15 cellular contexts compared by ENCODE assay signal in genomic region chr9:124411514-124412227, GRCh38. TPM values are rescaled to one million over a fixed set of nuclear protein-coding genes. Genes with fewer than 3 reads are reported as not detected.
DNase-seq lines count a peak whose midpoint lies in the region; ATAC-seq and TF ChIP-seq lines count a peak whose summit lies in the region.
"Had no signal": no experiment of that assay in that cellular context is flagged by ENCODE, and none has a peak within 500 bp of the region (broad histone marks: within the 10 kb centered on the region; RNA-seq: fewer than 3 reads in every experiment).

No MANE protein-coding gene starts in this region.

- DNase-seq in A673 (ENCODE audit: low spot score) (no peak), HCEC 1CT (peak; percentile 89), foreskin keratinocyte (peak; percentile 42 to 75), NCI-H1436 treated with DMSO at 0.1 percent for 48 hours (lab: John Stamatoyannopoulos, UW) (no peak), spleen (no peak)
- no peak for DNase-seq in CD4-positive, alpha-beta memory T cell
- DNase-seq: NCI-H2171 treated with DMSO at 0.1 percent for 48 hours, Peyer's patch had no signal

- peaks cover 20% of the 10 kb centered on the region for H3K4me1 ChIP-seq in A673 (ENCODE audit: insufficient read depth, low read length, poor library complexity, severe bottlenecking)
- H3K4me1 ChIP-seq in foreskin keratinocyte = peaks cover 21% of the 10 kb centered on the region
- H3K4me1 ChIP-seq in CD4-positive, alpha-beta memory T cell (ENCODE audit: insufficient read depth, low read length) = peaks cover 23% of the 10 kb centered on the region
- peaks cover 14 to 86% (median 40%) of the 10 kb centered on the region in 6 donors for H3K4me1 ChIP-seq in spleen

- H3K4me3 Mint-ChIP-seq in CD4-positive, alpha-beta memory T cell = no peak overlapping the region

- ATAC-seq in foreskin keratinocyte (peak; percentile 61), GM19023 (IDR thresholded peaks at IDR 0.05; ENCODE audit: unreplicated experiment) (no peak)
- ATAC-seq: sciatic nerve had no signal

- TF ChIP-seq POLR2A in spleen (IDR thresholded peaks at IDR 0.05) = no peak

- H3K9me3 ChIP-seq in A673 (ENCODE audit: low read depth, low read length, poor library complexity, severe bottlenecking) (peaks cover 3% of the 10 kb centered on the region), spleen (peaks cover 0 to 5% (median 0%) of the 10 kb centered on the region in 8 donors)
- peaks cover 0 to 4% of the 10 kb centered on the region in 2 donors for H3K9me3 ChIP-seq in CD4-positive, alpha-beta memory T cell (ENCODE audit: control insufficient read depth in 1 of 2, low read length in 2 of 2)
- H3K9me3 ChIP-seq: BLaER1, Peyer's patch had no signal

- TF ChIP-seq CTCF in A673 (conservative IDR thresholded peaks at IDR 0.05; ENCODE audit: low read depth, low read length) (no peak), WI38 (IDR thresholded peaks at IDR 0.05; ENCODE audit: low read depth, low read length) (no peak), foreskin keratinocyte (conservative IDR thresholded peaks at IDR 0.05) (no peak), spleen (IDR thresholded peaks at IDR 0.05 in 8 of 11, conservative IDR thresholded peaks at IDR 0.05 in 3 of 11) (no peak)

- WGBS in spleen, 5 donors = 73 to 89% (median 80%) methylated on average over 5 of the region's 5 CpGs

- H3K36me3 ChIP-seq in A673 (ENCODE audit: insufficient read depth, low read length, poor library complexity, severe bottlenecking) (peaks cover 76% of the 10 kb centered on the region), spleen (peaks cover 0 to 79% (median 71%) of the 10 kb centered on the region in 6 donors)
- H3K36me3 ChIP-seq in CD4-positive, alpha-beta memory T cell (ENCODE audit: insufficient read depth, low read length) = peaks cover 45% of the 10 kb centered on the region

- CTCF ChIA-PET in A673 (lab: Charles Lee) = no interaction called here
- CTCF ChIA-PET in CD4-positive, alpha-beta memory T cell (lab: Charles Lee; ENCODE audit: partially characterized antibody) = no interaction called here

- POLR2A ChIA-PET in A673 (lab: Charles Lee; ENCODE audit: low non-redundant PET) = no interaction called here
- POLR2A ChIA-PET in CD4-positive, alpha-beta memory T cell (lab: Charles Lee; ENCODE audit: partially characterized antibody) = interaction anchor here (1.3 kb wide), 1 partner anchor 17 kb away, joined by 3 read pairs; no protein-coding TSS in a partner anchor

- BruUV-seq in A673 (replicated peaks; lab: Mats Ljungman, UMichigan) = no TSS peak

- H3K36me3 Mint-ChIP-seq in CD4-positive, alpha-beta memory T cell = peaks cover 42 to 77% of the 10 kb centered on the region in 2 donors

- H3K27ac ChIP-seq in A673 (ENCODE audit: low read depth, low read length, poor library complexity, severe bottlenecking) (peak overlapping the region; percentile 18), foreskin keratinocyte (peak overlapping the region; percentile 97), spleen (no peak overlapping the region)
- H3K27ac ChIP-seq in CD4-positive, alpha-beta memory T cell (ENCODE audit: low read depth, low read length) = no peak overlapping the region
- H3K27ac ChIP-seq: BLaER1, KMS-11, Peyer's patch had no signal

- peak overlapping the region in 1 of 7 donors; percentile 78 for H3K27ac Mint-ChIP-seq in CD4-positive, alpha-beta memory T cell
- H3K27ac Mint-ChIP-seq: type B pancreatic cell had no signal

- H3K4me3 ChIP-seq in A673 (ENCODE audit: low read depth, low read length, poor library complexity, severe bottlenecking) (no peak overlapping the region), WI38 (ENCODE audit: low read depth, low read length) (peak overlapping the region; percentile 34), spleen (no peak overlapping the region)
- H3K4me3 ChIP-seq in CD4-positive, alpha-beta memory T cell (ENCODE audit: low read length in 2 of 2) = no peak overlapping the region
- H3K4me3 ChIP-seq: BLaER1, Peyer's patch had no signal

- peaks cover 0 to 3% of the 10 kb centered on the region in 2 donors for H3K27me3 Mint-ChIP-seq in CD4-positive, alpha-beta memory T cell

- intact Hi-C loops in A673 (cut with micrococcal nuclease; ENCODE audit: unreplicated experiment) (loop anchor here (10.0 kb wide), 2 partner anchors 353 to 443 kb away; partner anchors contain the start of gene WDR38), spleen (cut with DNase I; ENCODE audit: low total_unique reads) (no loop called here)
- intact Hi-C loops in CD4-positive, alpha-beta memory T cell (cut with micrococcal nuclease) = loop anchor here (10.0 kb wide), 1 partner anchor 157 kb away; the partner anchor contains the start of gene NEK6

- H3K27me3 ChIP-seq in A673 (replicated peaks; ENCODE audit: insufficient read depth, low read depth, low read length, poor library complexity) = no peaks in the 10 kb centered on the region
- H3K27me3 ChIP-seq in foreskin keratinocyte = no peaks in the 10 kb centered on the region
- no peaks in the 10 kb centered on the region for H3K27me3 ChIP-seq in CD4-positive, alpha-beta memory T cell (ENCODE audit: insufficient read depth, low read length)
- no peaks in the 10 kb centered on the region for H3K27me3 ChIP-seq in spleen (replicated peaks in 1 of 7)
- H3K27me3 ChIP-seq: BLaER1, Peyer's patch had no signal

- H3K4me1 Mint-ChIP-seq in CD4-positive, alpha-beta memory T cell = peaks cover 23 to 49% (median 28%) of the 10 kb centered on the region in 4 donors

- peaks cover 0 to 2% (median 0%) of the 10 kb centered on the region in 8 donors for H3K9me3 Mint-ChIP-seq in CD4-positive, alpha-beta memory T cell

RNA-seq across cellular contexts. Expression of gene PSMB7, which starts 3.6 kb away (rescaled TPM):
- total RNA-seq in A673 (2021) = 355 and 380 TPM in 2 replicates
- 249 and 276 TPM in 2 replicates for total RNA-seq in foreskin keratinocyte
- polyA plus RNA-seq in foreskin keratinocyte = 362 and 369 TPM in 2 replicates
- total RNA-seq in CD4-positive, alpha-beta memory T cell = 10 to 100 TPM; 56.9 to 58.6 TPM
- polyA plus RNA-seq in CD4-positive, alpha-beta memory T cell = 100 to 1,000 TPM; 168 to 226 TPM
- total RNA-seq in spleen = 100 to 1,000 TPM in 3 of 7 donors, 10 to 100 TPM in 4; 71.3 to 123 (median 82.6) TPM
- 100 to 1,000 TPM; 113 to 143 (median 115) TPM for polyA plus RNA-seq in spleen

RNA-seq across cellular contexts. Expression of gene ADGRD2, which starts 38.6 kb away (rescaled TPM):
- total RNA-seq in A673 (2021) (not detected in 2 replicates), foreskin keratinocyte (0.07 TPM in 1 of 2 replicates, not detected in the other), spleen (under 1 TPM in 4 of 7 donors, not detected in 3; 0.18 to 0.50 (median 0.33) TPM)
- polyA plus RNA-seq in foreskin keratinocyte (0.04 and 0.11 TPM in 2 replicates), spleen (under 1 TPM in 1 of 3 donors, not detected in 2; 0.15 TPM)
- total RNA-seq in CD4-positive, alpha-beta memory T cell = not detected
- not detected for polyA plus RNA-seq in CD4-positive, alpha-beta memory T cell
- total RNA-seq: Peyer's patch, sciatic nerve had no signal
- polyA plus RNA-seq: adipose tissue had no signal

Comparison
In these comparisons a context has a peak if more than half of its experiments do, and no peak if none do; other contexts are left out.
1. DNase-seq: peak in HCEC 1CT (single experiment) and foreskin keratinocyte (2 of 2); none in A673 (single experiment), CD4-positive, alpha-beta memory T cell (0 of 5), NCI-H1436 treated with DMSO at 0.1 percent for 48 hours (single experiment) and spleen (single experiment).
2. H3K27ac ChIP-seq: peak in A673 (single experiment) and foreskin keratinocyte (single experiment); none in CD4-positive, alpha-beta memory T cell (single experiment) and spleen (0 of 8).